Comparison of ENCODE assay signal across 1 cellular context in the genomic region with DNA sequence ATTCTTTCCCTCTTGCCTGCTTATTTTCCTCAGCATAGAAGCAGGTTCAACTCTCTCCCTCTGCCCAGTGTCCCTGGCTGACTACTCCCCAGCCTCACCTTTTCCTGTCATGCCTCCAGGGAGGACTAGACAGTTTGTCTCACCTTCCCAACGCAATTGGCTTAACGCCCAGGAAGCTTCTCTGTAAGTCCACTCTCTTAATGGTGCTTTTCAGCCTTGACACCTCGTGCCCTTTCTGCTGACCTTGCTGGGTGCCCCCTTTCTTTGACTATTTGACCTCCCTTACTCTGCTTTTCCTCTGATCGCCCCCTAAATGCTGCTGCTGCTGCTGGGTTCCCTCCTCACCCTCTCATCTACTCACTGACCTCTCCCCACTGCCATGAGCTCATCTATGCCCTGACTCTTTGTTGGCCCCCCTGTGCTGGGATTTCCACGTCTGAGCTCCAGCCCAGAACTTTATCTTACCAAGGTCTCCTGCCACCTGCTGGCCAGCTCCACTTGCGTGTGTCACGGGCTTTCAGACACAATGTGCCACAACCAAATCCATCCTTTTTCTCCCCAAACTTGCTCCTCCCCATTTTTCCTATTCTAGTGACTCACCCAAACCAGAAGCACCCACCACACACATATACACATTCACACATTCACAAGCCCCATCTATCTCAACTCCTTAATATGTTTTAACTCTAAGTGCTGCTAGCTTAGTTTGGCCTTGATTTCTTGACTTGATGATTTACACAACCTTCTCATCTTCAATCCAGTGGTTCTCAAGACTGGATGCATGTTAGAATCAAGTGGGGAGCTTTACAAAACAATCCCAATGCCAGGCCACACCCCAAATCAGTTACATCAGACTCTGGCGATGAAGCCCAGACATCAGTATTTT.
TF ChIP-seq lines count a peak whose summit lies in the region.

No MANE protein-coding gene starts in this region.

TF ChIP-seq in HepG2, 621 proteins besides CTCF, POLR2A, EP300 and RAD21 (continued from another document):
- 0 out of 2 replicates have a peak, but pooled peaks have one; percentile 14 for TF ChIP-seq KAT8 (CRISPR knock-in tag; IDR thresholded peaks at IDR 0.05)
- no peak for TF ChIP-seq ZNF335 (CRISPR knock-in tag; IDR thresholded peaks at IDR 0.05)
- no peak for TF ChIP-seq KDM3A (CRISPR knock-in tag; IDR thresholded peaks at IDR 0.05; ENCODE audit: low read depth)
- TF ChIP-seq, protein P1, sequence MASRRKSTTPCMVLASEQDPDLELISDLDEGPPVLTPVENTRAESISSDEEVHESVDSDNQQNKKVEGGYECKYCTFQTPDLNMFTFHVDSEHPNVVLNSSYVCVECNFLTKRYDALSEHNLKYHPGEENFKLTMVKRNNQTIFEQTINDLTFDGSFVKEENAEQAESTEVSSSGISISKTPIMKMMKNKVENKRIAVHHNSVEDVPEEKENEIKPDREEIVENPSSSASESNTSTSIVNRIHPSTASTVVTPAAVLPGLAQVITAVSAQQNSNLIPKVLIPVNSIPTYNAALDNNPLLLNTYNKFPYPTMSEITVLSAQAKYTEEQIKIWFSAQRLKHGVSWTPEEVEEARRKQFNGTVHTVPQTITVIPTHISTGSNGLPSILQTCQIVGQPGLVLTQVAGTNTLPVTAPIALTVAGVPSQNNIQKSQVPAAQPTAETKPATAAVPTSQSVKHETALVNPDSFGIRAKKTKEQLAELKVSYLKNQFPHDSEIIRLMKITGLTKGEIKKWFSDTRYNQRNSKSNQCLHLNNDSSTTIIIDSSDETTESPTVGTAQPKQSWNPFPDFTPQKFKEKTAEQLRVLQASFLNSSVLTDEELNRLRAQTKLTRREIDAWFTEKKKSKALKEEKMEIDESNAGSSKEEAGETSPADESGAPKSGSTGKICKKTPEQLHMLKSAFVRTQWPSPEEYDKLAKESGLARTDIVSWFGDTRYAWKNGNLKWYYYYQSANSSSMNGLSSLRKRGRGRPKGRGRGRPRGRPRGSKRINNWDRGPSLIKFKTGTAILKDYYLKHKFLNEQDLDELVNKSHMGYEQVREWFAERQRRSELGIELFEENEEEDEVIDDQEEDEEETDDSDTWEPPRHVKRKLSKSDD (CRISPR knock-in tag; IDR thresholded peaks at IDR 0.05; ENCODE audit: low read depth): no peak
- TF ChIP-seq ZBED4 (CRISPR knock-in tag; IDR thresholded peaks at IDR 0.05; ENCODE audit: borderline replicate concordance): no peak
- 0 out of 2 replicates have a peak, but pooled peaks have one; percentile 30 for TF ChIP-seq CCDC6 (CRISPR knock-in tag; IDR thresholded peaks at IDR 0.05)
- no peak for TF ChIP-seq MBNL3 (CRISPR knock-in tag; conservative IDR thresholded peaks at IDR 0.05)
- TF ChIP-seq ZBTB7A (CRISPR knock-in tag; IDR thresholded peaks at IDR 0.05): no peak
- TF ChIP-seq SPEN (CRISPR knock-in tag; IDR thresholded peaks at IDR 0.05; ENCODE audit: low read depth): no peak
- TF ChIP-seq AGO2 (optimal IDR thresholded peaks at IDR 0.05; ENCODE audit: low read depth, low read length): no peak
- no peak for TF ChIP-seq ZBTB38 (CRISPR knock-in tag; IDR thresholded peaks at IDR 0.05)
